13 cellular contexts compared by ENCODE assay signal in the genomic region with DNA sequence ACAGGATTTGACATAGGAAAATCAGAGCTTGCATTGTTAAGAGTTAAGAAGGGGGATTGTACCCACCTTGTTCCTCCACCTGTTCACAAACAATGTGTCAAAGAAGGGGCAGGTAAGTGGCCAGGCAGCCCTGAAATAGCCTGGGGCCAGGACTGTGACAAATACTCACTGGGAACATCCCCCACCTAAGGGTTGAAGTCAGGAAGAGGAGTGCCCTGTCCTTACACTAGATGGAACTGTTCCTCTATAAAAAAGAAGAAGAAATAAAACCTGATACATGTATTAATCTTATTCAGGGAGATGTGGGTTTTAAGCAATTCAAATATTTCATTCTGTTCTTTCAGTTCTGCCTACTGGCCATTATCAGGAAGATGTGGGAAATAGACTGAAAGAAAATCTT. TPM values are rescaled to one million over a fixed set of nuclear protein-coding genes. Genes with fewer than 3 reads are reported as not detected.
A peak's percentile ranks its signal among the peaks of the same experiment; 100 is the strongest.
DNase-seq lines count a peak whose midpoint lies in the region; ATAC-seq, FAIRE-seq and TF ChIP-seq lines count a peak whose summit lies in the region.
"Had no signal": no experiment of that assay in that cellular context is flagged by ENCODE, and none has a peak within 500 bp of the region (broad histone marks: within the 10 kb centered on the region; RNA-seq: fewer than 3 reads in every experiment).

No MANE protein-coding gene starts in this region.

- CTCF ChIA-PET in A549 (lab: Yijun Ruan, JAX) (interaction anchor here (0.9 to 2.7 kb wide), 10 partner anchors 9 to 451 kb away, joined by 3 to 14 read pairs (median 4); a partner anchor contains a TSS), Panc1 (lab: Charles Lee) (no interaction called here)

- H3K9me3 ChIP-seq in A549 (no peaks in the 10 kb centered on the region), Panc1 (ENCODE audit: control insufficient read depth, insufficient read depth, low read depth, low read length) (no peaks in the 10 kb centered on the region), esophagus muscularis mucosa (no peaks in the 10 kb centered on the region), aorta (ENCODE audit: control insufficient read depth, low read length) (no peaks in the 10 kb centered on the region)

- intact Hi-C loops in Panc1 (cut with micrococcal nuclease; ENCODE audit: unreplicated experiment), result no loop called here
- intact Hi-C loops in esophagus muscularis mucosa (cut with DNase I), result no loop called here
- intact Hi-C loops in aorta (cut with DNase I), result no loop called here

- TF ChIP-seq RAD21 in A549 (conservative IDR thresholded peaks at IDR 0.05 in 1 of 2, IDR thresholded peaks at IDR 0.05 in 1 of 2), result peak; percentile 57 to 60

- H3K36me3 ChIP-seq in Panc1 (ENCODE audit: control insufficient read depth, insufficient read depth, low read length), result no peaks in the 10 kb centered on the region
- no peaks in the 10 kb centered on the region for H3K36me3 ChIP-seq in esophagus muscularis mucosa
- H3K36me3 ChIP-seq in aorta (ENCODE audit: control insufficient read depth in 1 of 2, insufficient read depth in 2 of 2, low read length in 1 of 2), result no peaks in the 10 kb centered on the region

- POLR2A ChIA-PET in A549 (lab: Yijun Ruan, JAX), result no interaction called here
- POLR2A ChIA-PET in Panc1 (lab: Charles Lee), result no interaction called here

- TF ChIP-seq CTCF in A549 (IDR thresholded peaks at IDR 0.05) (peak; percentile 37), GM12873 (IDR thresholded peaks at IDR 0.05; ENCODE audit: insufficient read depth, low read depth, low read length, missing control alignments) (peak; percentile 8), Panc1 (IDR thresholded peaks at IDR 0.05) (peak; percentile 30; the same call in 1 of the 2 replicates), esophagus muscularis mucosa (IDR thresholded peaks at IDR 0.05) (peak in 1 of 3 experiments; percentile 34)

- H3K4me2 ChIP-seq in A549, result no peak overlapping the region

- no peak for FAIRE-seq in A549 (lab: Jason Lieb, UNC)

- no TSS peak for BruUV-seq in Panc1 (replicated peaks; lab: Mats Ljungman, UMichigan)

- no peaks in the 10 kb centered on the region for H3K27me3 ChIP-seq in Panc1 (ENCODE audit: control insufficient read depth, insufficient read depth, low read length)
- no peaks in the 10 kb centered on the region for H3K27me3 ChIP-seq in esophagus muscularis mucosa
- no peaks in the 10 kb centered on the region for H3K27me3 ChIP-seq in aorta (ENCODE audit: control insufficient read depth in 1 of 2, insufficient read depth in 2 of 2, low read length in 1 of 2)

- H3K27ac ChIP-seq in A549, result no peak overlapping the region
- H3K27ac ChIP-seq in Panc1 (ENCODE audit: low read length), result no peak overlapping the region
- H3K27ac ChIP-seq in esophagus muscularis mucosa (replicated peaks in 1 of 4), result no peak overlapping the region
- no peak overlapping the region for H3K27ac ChIP-seq in aorta (ENCODE audit: low read depth in 1 of 2, low read length in 2 of 2)

- no peak for TF ChIP-seq POLR2A in A549 (IDR thresholded peaks at IDR 0.05; ENCODE audit: low read length)
- TF ChIP-seq POLR2A in esophagus muscularis mucosa (IDR thresholded peaks at IDR 0.05; ENCODE audit: low read depth), result no peak

- H3K4me3 ChIP-seq in A549 (no peak overlapping the region), Panc1 (ENCODE audit: low read depth in 2 of 2, low read length in 2 of 2) (no peak overlapping the region), esophagus muscularis mucosa (no peak overlapping the region), aorta (ENCODE audit: low read length in 2 of 2) (no peak overlapping the region)

- in situ Hi-C loops in Panc1 (cut with HindIII; ENCODE audit: low pct_unique_long_range_greater_than_20kb, low sequenced_read_pairs), result no loop called here

- TF ChIP-seq EP300 in A549 (IDR thresholded peaks at IDR 0.05), result no peak
- TF ChIP-seq EP300 in esophagus muscularis mucosa (IDR thresholded peaks at IDR 0.05), result no peak

- H3K4me1 ChIP-seq in A549, result peaks cover 15% of the 10 kb centered on the region
- H3K4me1 ChIP-seq in Panc1 (ENCODE audit: control insufficient read depth, insufficient read depth, low read length), result no peaks in the 10 kb centered on the region
- H3K4me1 ChIP-seq in esophagus muscularis mucosa, result peaks cover 0 to 13% (median 11%) of the 10 kb centered on the region in 4 donors
- no peaks in the 10 kb centered on the region for H3K4me1 ChIP-seq in aorta (ENCODE audit: control insufficient read depth in 1 of 2, insufficient read depth in 2 of 2, low read length in 2 of 2)

- ATAC-seq in A549 (peak; percentile 70 to 74; a peak in 5 of 6 replicates), Panc1 (no peak), HG02759 (IDR thresholded peaks at IDR 0.05; ENCODE audit: unreplicated experiment) (no peak), HG03521 (IDR thresholded peaks at IDR 0.05; ENCODE audit: unreplicated experiment) (no peak), aorta (ENCODE audit: low FRiP score) (no peak)

- DNase-seq in A549 (ENCODE audit: low read depth in 1 of 2, low spot score in 1 of 2) (peak in 1 of 2 experiments; percentile 28), Panc1 (ENCODE audit: low read depth, low spot score) (no peak), esophagus muscularis mucosa (ENCODE audit: extremely low spot score) (peak; percentile 45), SIG-M5 (lab: John Stamatoyannopoulos, UW) (no peak), aorta (no peak)
- DNase-seq: activated CD4-positive, alpha-beta T cell treated with anti-CD3 and anti-CD28 coated beads for 4 hours; activated naive CD4-positive, alpha-beta T cell treated with anti-CD3 and anti-CD28 coated beads, Interleukin-2, amount 10 ng/mL, durations not matched to agents 7 days and 5 days; COR-L47; effector CD8-positive, alpha-beta T cell had no signal

TF ChIP-seq in A549, 52 proteins besides CTCF, POLR2A, EP300 and RAD21:
- TF ChIP-seq SMC3 (IDR thresholded peaks at IDR 0.05) (peak; percentile 44; the same call in 1 of the 3 replicates), ESRRA (IDR thresholded peaks at IDR 0.05; ENCODE audit: borderline replicate concordance, low read length) (no peak), MAFK (IDR thresholded peaks at IDR 0.05; ENCODE audit: partially characterized antibody) (no peak), FOSB (CRISPR knock-in tag; IDR thresholded peaks at IDR 0.05) (no peak)

RNA-seq across cellular contexts. Expression of a gene that starts 41.9 kb away (rescaled TPM):
- polyA plus RNA-seq in A549 (2011; rRNA removed) (0.92 and 1.0 TPM in 2 replicates), A549 (2017; fragmentation: RNase III; extraction: RNeasy Plus Mini Kit Qiagen cat#74134 plus additional on column Dnase treatment) (0.11 to 0.27 TPM (median 0.14 TPM) in 3 replicates), aorta (under 1 TPM in 1 of 2 donors, not detected in 1; 0.08 TPM)
- polyA plus RNA-seq in A549 (2012; cell fraction: cytosol; rRNA removed), result 0.91 and 1.3 TPM in 2 replicates
- polyA plus RNA-seq in A549 (2012; cell fraction: nucleus; rRNA removed), result 0.78 and 1.1 TPM in 2 replicates
- polyA minus RNA-seq in A549 (2011; rRNA and poly(A)+ RNA removed), result 2.9 and 3.1 TPM in 2 replicates
- total RNA-seq in Panc1 (2021; ENCODE audit: unreplicated experiment) (not detected), esophagus muscularis mucosa (1 to 10 TPM; 1.2 to 6.5 (median 2.7) TPM), aorta (1 to 10 TPM; 3.4 to 9.8 TPM)
- not detected for polyA plus RNA-seq in Panc1 (2012; ENCODE audit: insufficient read length)
- total RNA-seq: kidney epithelial cell had no signal

Comparison
In these comparisons a context has a peak if more than half of its experiments do, and no peak if none do; other contexts are left out.
1. ATAC-seq: peak in A549 (2 of 2); none in Panc1 (single experiment), HG02759 (single experiment), HG03521 (single experiment) and aorta (single experiment).